8 cellular contexts compared by ENCODE assay signal in the genomic region with DNA sequence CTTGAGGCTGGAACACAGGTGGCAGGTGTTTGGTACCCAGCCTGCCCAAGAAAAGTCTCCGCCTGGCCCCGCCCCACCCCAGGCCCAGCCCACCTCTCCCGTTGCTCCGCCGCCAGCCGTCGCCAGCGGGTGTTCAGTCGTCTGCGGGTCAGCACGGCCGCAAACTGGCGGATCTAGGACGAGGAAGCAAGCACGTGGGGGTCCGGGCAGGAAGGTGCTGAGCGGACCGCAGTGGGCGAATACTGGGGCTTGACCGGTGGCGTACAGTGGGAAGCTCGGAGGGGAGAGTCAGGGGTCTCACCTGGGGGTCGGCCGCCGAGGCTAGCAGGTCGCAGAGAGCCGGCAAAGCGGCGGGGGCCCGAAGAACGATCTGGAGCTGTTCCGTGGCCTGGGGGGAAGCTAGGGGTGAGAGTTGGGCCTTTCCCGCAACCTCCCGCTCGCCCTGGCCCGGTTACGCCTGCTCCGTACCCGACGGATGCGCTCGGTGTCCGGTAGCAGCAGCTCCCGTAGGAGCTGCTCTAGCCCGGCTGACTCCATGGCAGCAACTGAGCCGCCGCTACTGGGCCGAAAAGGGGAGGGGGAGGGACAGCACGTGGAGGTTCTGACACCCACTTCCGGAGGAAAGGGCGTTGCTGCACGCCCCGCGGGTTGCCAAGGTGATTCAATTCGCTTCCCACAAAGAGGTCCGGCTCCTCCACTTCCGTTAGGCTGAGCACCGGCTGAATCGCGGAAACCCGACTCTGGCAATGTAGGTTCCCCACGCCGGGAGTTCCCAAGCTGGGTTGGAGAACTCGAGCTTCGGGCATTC. TPM values are rescaled to one million over a fixed set of nuclear protein-coding genes. Genes with fewer than 3 reads are reported as not detected.
DNase-seq lines count a peak whose midpoint lies in the region; ATAC-seq and TF ChIP-seq lines count a peak whose summit lies in the region.

A gene with protein sequence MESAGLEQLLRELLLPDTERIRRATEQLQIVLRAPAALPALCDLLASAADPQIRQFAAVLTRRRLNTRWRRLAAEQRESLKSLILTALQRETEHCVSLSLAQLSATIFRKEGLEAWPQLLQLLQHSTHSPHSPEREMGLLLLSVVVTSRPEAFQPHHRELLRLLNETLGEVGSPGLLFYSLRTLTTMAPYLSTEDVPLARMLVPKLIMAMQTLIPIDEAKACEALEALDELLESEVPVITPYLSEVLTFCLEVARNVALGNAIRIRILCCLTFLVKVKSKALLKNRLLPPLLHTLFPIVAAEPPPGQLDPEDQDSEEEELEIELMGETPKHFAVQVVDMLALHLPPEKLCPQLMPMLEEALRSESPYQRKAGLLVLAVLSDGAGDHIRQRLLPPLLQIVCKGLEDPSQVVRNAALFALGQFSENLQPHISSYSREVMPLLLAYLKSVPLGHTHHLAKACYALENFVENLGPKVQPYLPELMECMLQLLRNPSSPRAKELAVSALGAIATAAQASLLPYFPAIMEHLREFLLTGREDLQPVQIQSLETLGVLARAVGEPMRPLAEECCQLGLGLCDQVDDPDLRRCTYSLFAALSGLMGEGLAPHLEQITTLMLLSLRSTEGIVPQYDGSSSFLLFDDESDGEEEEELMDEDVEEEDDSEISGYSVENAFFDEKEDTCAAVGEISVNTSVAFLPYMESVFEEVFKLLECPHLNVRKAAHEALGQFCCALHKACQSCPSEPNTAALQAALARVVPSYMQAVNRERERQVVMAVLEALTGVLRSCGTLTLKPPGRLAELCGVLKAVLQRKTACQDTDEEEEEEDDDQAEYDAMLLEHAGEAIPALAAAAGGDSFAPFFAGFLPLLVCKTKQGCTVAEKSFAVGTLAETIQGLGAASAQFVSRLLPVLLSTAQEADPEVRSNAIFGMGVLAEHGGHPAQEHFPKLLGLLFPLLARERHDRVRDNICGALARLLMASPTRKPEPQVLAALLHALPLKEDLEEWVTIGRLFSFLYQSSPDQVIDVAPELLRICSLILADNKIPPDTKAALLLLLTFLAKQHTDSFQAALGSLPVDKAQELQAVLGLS (minus strand): TSS at position 566 of the 808 bp plus-strand sequence. CDS start 29 bp downstream, at position 537.

- peak within 1 kb of the TSS; percentile 72 for H3K23ac ChIP-seq in mesendoderm (ENCODE audit: low read length)

- peak within 1 kb of the TSS; percentile 78 for H4K8ac ChIP-seq in mesendoderm (ENCODE audit: low read depth, low read length)

- H3K4ac ChIP-seq in mesendoderm (ENCODE audit: low read depth, low read length): no peak within 1 kb of the TSS

- peak within 1 kb of the TSS; percentile 74 for H3K4me2 ChIP-seq in mesendoderm (ENCODE audit: low read length)

- no peaks in the 10 kb centered on the region for H3K27me3 ChIP-seq in HUES48 (ENCODE audit: control insufficient read depth, insufficient read depth, low read length)
- H3K27me3 ChIP-seq in NT2/D1 (ENCODE audit: insufficient read depth, insufficient read length): no peaks in the 10 kb centered on the region
- H3K27me3 ChIP-seq in endodermal cell (ENCODE audit: control insufficient read depth, insufficient read depth, low read length, poor library complexity, severe bottlenecking): no peaks in the 10 kb centered on the region
- H3K27me3 ChIP-seq in mesendoderm (ENCODE audit: insufficient read depth, low read length, poor library complexity): no peaks in the 10 kb centered on the region

- H3K9ac ChIP-seq in HUES48 (ENCODE audit: low read depth, low read length) (peak within 1 kb of the TSS; percentile 70), NT2/D1 (ENCODE audit: insufficient read length, low read depth) (peak within 1 kb of the TSS; percentile 91), endodermal cell (ENCODE audit: extremely low read depth, low read length, poor library complexity, severe bottlenecking) (peak within 1 kb of the TSS; percentile 74), mesendoderm (ENCODE audit: low read length) (peak within 1 kb of the TSS; percentile 95)

- DNase-seq in Caki2 (ENCODE audit: low read depth): peak; percentile 88
- peak; percentile 92 for DNase-seq in NT2/D1 (ENCODE audit: low read depth, low spot score)
- peak; percentile 97 for DNase-seq in activated CD8-positive, alpha-beta memory T cell treated with anti-CD3 and anti-CD28 coated beads, Interleukin-2, amount 10 ng/mL, durations not matched to agents 7 days and 5 days
- DNase-seq in endodermal cell: peak; percentile 99
- DNase-seq in mesendoderm: peak; percentile 99
- DNase-seq in stimulated activated CD8-positive, alpha-beta memory T cell treated with anti-CD3 and anti-CD28 coated beads, Interleukin-12 subunit alpha, Interleukin-12 subunit beta, amount 100 ng/mL, for 4 hours (ENCODE audit: low read depth): peak; percentile 90

- no peaks in the 10 kb centered on the region for H3K9me3 ChIP-seq in HUES48 (ENCODE audit: control insufficient read depth, insufficient read depth, low read length)
- no peaks in the 10 kb centered on the region for H3K9me3 ChIP-seq in NT2/D1 (ENCODE audit: insufficient read depth, low read length)
- H3K9me3 ChIP-seq in endodermal cell (ENCODE audit: control insufficient read depth, low read length): no peaks in the 10 kb centered on the region

- peak within 1 kb of the TSS; percentile 99 for H3K56ac ChIP-seq in mesendoderm (ENCODE audit: low read length)

- H3K27me3 Mint-ChIP-seq in activated CD8-positive, alpha-beta memory T cell treated with anti-CD3 and anti-CD28 coated beads, Interleukin-2, amount 10 ng/mL, durations not matched to agents 7 days and 5 days: no peaks in the 10 kb centered on the region
- no peaks in the 10 kb centered on the region for H3K27me3 Mint-ChIP-seq in endodermal cell (ENCODE audit: insufficient read depth)

- no peak within 1 kb of the TSS for H2AK5ac ChIP-seq in mesendoderm (ENCODE audit: low read length)

- peak; percentile 78 for ATAC-seq in GM21390 (IDR thresholded peaks at IDR 0.05; ENCODE audit: unreplicated experiment)
- ATAC-seq in activated CD8-positive, alpha-beta memory T cell treated with anti-CD3 and anti-CD28 coated beads, Interleukin-2, amount 10 ng/mL, durations not matched to agents 7 days and 5 days: peak; percentile 90

- H4K5ac ChIP-seq in mesendoderm (ENCODE audit: low read length): peak within 1 kb of the TSS; percentile 88

- peaks cover 22% of the 10 kb centered on the region for H3K36me3 Mint-ChIP-seq in activated CD8-positive, alpha-beta memory T cell treated with anti-CD3 and anti-CD28 coated beads, Interleukin-2, amount 10 ng/mL, durations not matched to agents 7 days and 5 days
- peaks cover 52% of the 10 kb centered on the region for H3K36me3 Mint-ChIP-seq in endodermal cell (ENCODE audit: low read depth)

- in situ Hi-C loops in Caki2 (cut with HindIII; ENCODE audit: low pct_unique_long_range_greater_than_20kb, low sequenced_read_pairs): no loop called here

- peak within 1 kb of the TSS; percentile 82 for H3K4me3 Mint-ChIP-seq in activated CD8-positive, alpha-beta memory T cell treated with anti-CD3 and anti-CD28 coated beads, Interleukin-2, amount 10 ng/mL, durations not matched to agents 7 days and 5 days
- H3K4me3 Mint-ChIP-seq in endodermal cell: peak within 1 kb of the TSS; percentile 89

- H3K27ac Mint-ChIP-seq in activated CD8-positive, alpha-beta memory T cell treated with anti-CD3 and anti-CD28 coated beads, Interleukin-2, amount 10 ng/mL, durations not matched to agents 7 days and 5 days: peak within 1 kb of the TSS; percentile 74
- H3K27ac Mint-ChIP-seq in endodermal cell: peak within 1 kb of the TSS; percentile 91

- no peak for TF ChIP-seq CTCF in endodermal cell (conservative IDR thresholded peaks at IDR 0.05)

- H3K4me1 Mint-ChIP-seq in activated CD8-positive, alpha-beta memory T cell treated with anti-CD3 and anti-CD28 coated beads, Interleukin-2, amount 10 ng/mL, durations not matched to agents 7 days and 5 days: peaks cover 49% of the 10 kb centered on the region
- H3K4me1 Mint-ChIP-seq in endodermal cell: peaks cover 6% of the 10 kb centered on the region

- no peak within 1 kb of the TSS for H2BK120ac ChIP-seq in mesendoderm (ENCODE audit: low read depth, low read length)

- H2BK5ac ChIP-seq in mesendoderm (ENCODE audit: low read length): no peak within 1 kb of the TSS

- peak within 1 kb of the TSS; percentile 89 for H3K4me3 ChIP-seq in HUES48 (ENCODE audit: low read depth, low read length)
- peak within 1 kb of the TSS; percentile 86 for H3K4me3 ChIP-seq in NT2/D1 (ENCODE audit: insufficient read length, low read depth)
- H3K4me3 ChIP-seq in endodermal cell (ENCODE audit: low read length): peak within 1 kb of the TSS; percentile 89
- H3K4me3 ChIP-seq in mesendoderm (ENCODE audit: low read length): peak within 1 kb of the TSS; percentile 89

- peaks cover 12% of the 10 kb centered on the region for H3K79me1 ChIP-seq in mesendoderm (ENCODE audit: low read length)

- CTCF ChIA-PET in activated CD8-positive, alpha-beta memory T cell treated with anti-CD3 and anti-CD28 coated beads, Interleukin-2, amount 10 ng/mL, durations not matched to agents 7 days and 5 days (lab: Charles Lee): interaction anchor here (0.9 to 2.0 kb wide), 5 partner anchors 25 to 145 kb away, joined by 3 to 11 read pairs (median 7); a partner anchor contains a TSS

- peaks cover 11% of the 10 kb centered on the region for H3K79me2 ChIP-seq in mesendoderm (ENCODE audit: control insufficient read depth, insufficient read depth, low read length)

- peak within 1 kb of the TSS; percentile 44 for H3K18ac ChIP-seq in mesendoderm (ENCODE audit: low read length)

- H3K4me1 ChIP-seq in HUES48 (ENCODE audit: control insufficient read depth, insufficient read depth, low read length) (peaks cover 3% of the 10 kb centered on the region), NT2/D1 (ENCODE audit: insufficient read depth, insufficient read length) (peaks cover 2% of the 10 kb centered on the region), endodermal cell (ENCODE audit: control insufficient read depth, insufficient read depth, low read length) (no peaks in the 10 kb centered on the region), mesendoderm (ENCODE audit: control insufficient read depth, low read depth, low read length) (peaks cover 6% of the 10 kb centered on the region)

- no peaks in the 10 kb centered on the region for H3K9me3 Mint-ChIP-seq in activated CD8-positive, alpha-beta memory T cell treated with anti-CD3 and anti-CD28 coated beads, Interleukin-2, amount 10 ng/mL, durations not matched to agents 7 days and 5 days (ENCODE audit: low read depth)
- H3K9me3 Mint-ChIP-seq in endodermal cell: no peaks in the 10 kb centered on the region

- H3K27ac ChIP-seq in HUES48 (ENCODE audit: low read depth, low read length) (peak within 1 kb of the TSS; percentile 86), endodermal cell (ENCODE audit: low read depth, low read length) (peak within 1 kb of the TSS; percentile 63), mesendoderm (ENCODE audit: low read depth, low read length) (peak within 1 kb of the TSS; percentile 75)

- no peak within 1 kb of the TSS for H2BK15ac ChIP-seq in mesendoderm (replicated peaks; ENCODE audit: low read depth)

- WGBS in endodermal cell (ENCODE audit: insufficient coverage in 1 of 2, insufficient read length in 1 of 2), 2 experiments: 0 to 1% methylated on average over 27 to 65 of the region's 65 CpGs
- no CpG with 5 or more reads among the region's 65 CpGs for WGBS in mesendoderm (ENCODE audit: extremely low coverage, insufficient coverage, low lambda C conversion rate)

- H3K36me3 ChIP-seq in HUES48 (ENCODE audit: control insufficient read depth, insufficient read depth, low read length) (peaks cover 61% of the 10 kb centered on the region), NT2/D1 (ENCODE audit: insufficient read depth, insufficient read length, low read length) (peaks cover 74% of the 10 kb centered on the region), endodermal cell (ENCODE audit: control insufficient read depth, insufficient read depth, low read length) (peaks cover 72% of the 10 kb centered on the region), mesendoderm (ENCODE audit: control insufficient read depth, insufficient read depth, low read length) (peaks cover 13% of the 10 kb centered on the region)

RNA-seq across cellular contexts. Expression of the gene that starts here (rescaled TPM):
- total RNA-seq in Caki2 (2014; rRNA removed; shearing (Covaris generic); ENCODE audit: low replicate concordance): 25.7 and 32.7 TPM in 2 replicates
- total RNA-seq in activated CD8-positive, alpha-beta memory T cell treated with anti-CD3 and anti-CD28 coated beads, Interleukin-2, amount 10 ng/mL, durations not matched to agents 7 days and 5 days: 10 to 100 TPM; 32.4 to 54.9 TPM
- total RNA-seq in endodermal cell: 10 to 100 TPM; 56.3 to 67.4 TPM
- polyA plus RNA-seq in endodermal cell (2013, experiment 1 of 2): 30.3 TPM
- 28.8 TPM for polyA plus RNA-seq in endodermal cell (2013, experiment 2 of 2)
- polyA plus RNA-seq in mesendoderm (2013, experiment 1 of 2): 69.3 TPM
- 71.2 TPM for polyA plus RNA-seq in mesendoderm (2013, experiment 2 of 2)

Comparison
In these comparisons a context has a peak if more than half of its experiments do, and no peak if none do; other contexts are left out.
1. Peak in every context shown above with its lines: DNase-seq, ATAC-seq, H3K4me3 ChIP-seq and H3K27ac ChIP-seq.